In the genomic region with DNA sequence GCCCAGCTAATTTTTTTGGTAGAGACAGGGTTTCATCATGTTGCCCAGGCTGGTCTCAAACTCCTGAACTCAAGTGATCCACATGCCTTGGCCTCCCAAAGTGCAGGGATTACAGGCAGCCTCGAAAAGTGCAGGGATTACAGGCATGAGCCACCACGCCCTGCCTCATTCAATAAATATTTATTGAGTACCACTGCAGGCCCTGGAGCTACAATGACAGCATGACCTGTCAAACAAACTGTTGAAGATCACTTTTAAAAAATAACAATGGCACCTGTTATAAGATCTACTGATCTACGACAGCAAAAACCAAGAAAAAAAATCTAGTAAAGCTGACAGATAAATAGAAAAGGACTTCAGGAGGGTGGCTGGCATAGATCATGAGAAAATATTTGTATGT, we compare ENCODE assay signal across 26 cellular contexts.
"Had no signal": no experiment of that assay in that cellular context is flagged by ENCODE, and none has a peak within 500 bp of the region (broad histone marks: within the 10 kb centered on the region; RNA-seq: fewer than 3 reads in every experiment).

No MANE protein-coding gene starts in this region.

- H3K4me1 ChIP-seq: left ventricle myocardium inferior, neural progenitor cell, parathyroid adenoma, right atrium auricular region, right lobe of liver, tibial nerve, uterus had no signal

- H3K27ac Mint-ChIP-seq: mesothelial cell of epicardium; natural killer cell; nephron progenitor cell; neural progenitor cell; stimulated activated memory B cell treated with anti-CD40 and anti-IgM and Interleukin-4, amounts not matched to agents 10 μg/mL and 1 μg/mL and 100 μg/mL, for 72 hours; stimulated activated naive CD8-positive, alpha-beta T cell treated with anti-CD3 and anti-CD28 coated beads, Interleukin-15, amount 100 ng/mL, for 72 hours; type B pancreatic cell had no signal

- H3K4me3 ChIP-seq: left ventricle myocardium inferior, lung, neural progenitor cell, right atrium auricular region, right lobe of liver, smooth muscle cell, tibial nerve, uterus had no signal

- H3K4me3 Mint-ChIP-seq: mesothelial cell of epicardium; naive B cell; natural killer cell; nephron progenitor cell; neural progenitor cell; stimulated activated memory B cell treated with anti-CD40 and anti-IgM and Interleukin-4, amounts not matched to agents 10 μg/mL and 1 μg/mL and 100 μg/mL, for 72 hours; stimulated activated naive CD8-positive, alpha-beta T cell treated with anti-CD3 and anti-CD28 coated beads, Interleukin-15, amount 100 ng/mL, for 72 hours; type B pancreatic cell had no signal

- DNase-seq: islet precursor cell; left ventricle myocardium inferior; mesendoderm; naive B cell; natural killer cell; nephron progenitor cell; occipital lobe; right lobe of liver; stimulated activated CD4-positive, alpha-beta T cell treated with anti-CD3 and anti-CD28 coated beads, Interleukin-1b, Interleukin-23, amount 100 ng/mL, for 48 hours; stimulated activated CD4-positive, alpha-beta T cell treated with anti-CD3 and anti-CD28 coated beads, Interleukin-2, amount 100 ng/mL, for 48 hours; stimulated activated CD4-positive, alpha-beta T cell treated with anti-CD3 and anti-CD28 coated beads, Interleukin-4, amount 100 ng/mL, for 4 hours; stimulated activated CD8-positive, alpha-beta memory T cell treated with anti-CD3 and anti-CD28 coated beads, Interleukin-4, amount 100 ng/mL, for 48 hours; stimulated activated naive CD4-positive, alpha-beta T cell treated with Interleukin-2 at 50 U/mL for 16 hours; stimulated activated naive CD8-positive, alpha-beta T cell treated with anti-CD3 and anti-CD28 coated beads, Interleukin-15, amount 100 ng/mL, for 72 hours; substantia nigra; uterus had no signal

- H3K36me3 ChIP-seq: neural progenitor cell, uterus had no signal

- H2AFZ ChIP-seq: neural progenitor cell, parathyroid adenoma had no signal

- H3K9me3 ChIP-seq: left ventricle myocardium inferior, neutrophil, right atrium auricular region, right lobe of liver, tibial nerve, uterus had no signal

- H3K9ac ChIP-seq: neural progenitor cell, parathyroid adenoma had no signal

- H3K27me3 Mint-ChIP-seq: naive B cell; stimulated activated memory B cell treated with anti-CD40 and anti-IgM and Interleukin-4, amounts not matched to agents 10 μg/mL and 1 μg/mL and 100 μg/mL, for 72 hours; stimulated activated naive CD8-positive, alpha-beta T cell treated with anti-CD3 and anti-CD28 coated beads, Interleukin-15, amount 100 ng/mL, for 72 hours; type B pancreatic cell had no signal

- H3K27me3 ChIP-seq: neural progenitor cell, neutrophil, right atrium auricular region, right lobe of liver, tibial nerve, uterus had no signal

- H3K9me3 Mint-ChIP-seq: mesothelial cell of epicardium; naive B cell; natural killer cell; nephron progenitor cell; neural progenitor cell; stimulated activated memory B cell treated with anti-CD40 and anti-IgM and Interleukin-4, amounts not matched to agents 10 μg/mL and 1 μg/mL and 100 μg/mL, for 72 hours; stimulated activated naive CD8-positive, alpha-beta T cell treated with anti-CD3 and anti-CD28 coated beads, Interleukin-15, amount 100 ng/mL, for 72 hours; type B pancreatic cell had no signal

- H3K4me1 Mint-ChIP-seq: mesothelial cell of epicardium, natural killer cell, nephron progenitor cell, neural progenitor cell had no signal

- H3K79me2 ChIP-seq: parathyroid adenoma had no signal

- ATAC-seq: natural killer cell; right lobe of liver; stimulated activated memory B cell treated with anti-CD40 and anti-IgM and Interleukin-4, amounts not matched to agents 10 μg/mL and 1 μg/mL and 100 μg/mL, for 72 hours; stimulated activated naive CD8-positive, alpha-beta T cell treated with anti-CD3 and anti-CD28 coated beads, Interleukin-15, amount 100 ng/mL, for 72 hours had no signal

- H3K36me3 Mint-ChIP-seq: natural killer cell had no signal

- H3K27ac ChIP-seq: left ventricle myocardium inferior, neural progenitor cell, neutrophil, parathyroid adenoma, right atrium auricular region, right lobe of liver, tibial nerve, uterus had no signal

- H3K4me2 ChIP-seq: neural progenitor cell, smooth muscle cell had no signal
